Comparison of ENCODE assay signal across 24 cellular contexts in the genomic region with DNA sequence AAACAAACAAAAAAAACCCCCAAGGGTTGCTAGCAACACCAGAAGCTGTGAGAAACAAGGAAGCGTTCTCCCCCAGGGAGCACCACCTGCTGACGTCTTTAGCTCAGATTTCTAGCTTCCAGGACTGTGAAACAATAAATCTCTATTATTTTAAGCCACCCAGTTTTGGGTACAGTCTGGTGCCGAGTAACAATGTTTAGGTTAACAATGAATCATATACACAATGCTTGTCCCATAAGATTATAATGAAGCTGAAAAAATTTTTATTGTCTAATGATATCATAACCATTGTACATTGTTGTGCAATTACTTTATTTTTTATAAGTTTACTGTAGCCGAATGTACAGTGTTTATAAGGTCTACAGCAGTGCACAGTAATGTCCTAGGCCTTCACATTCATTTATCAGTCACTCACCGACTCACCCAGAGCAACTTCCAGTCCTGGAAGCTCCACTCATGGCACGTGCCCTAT.
DNase-seq lines count a peak whose midpoint lies in the region; ATAC-seq and TF ChIP-seq lines count a peak whose summit lies in the region.
"Had no signal": no experiment of that assay in that cellular context is flagged by ENCODE, and none has a peak within 500 bp of the region (broad histone marks: within the 10 kb centered on the region; RNA-seq: fewer than 3 reads in every experiment).

No MANE protein-coding gene starts in this region.

- H3K9me3 Mint-ChIP-seq in stimulated activated naive CD8-positive, alpha-beta T cell treated with anti-CD3 and anti-CD28 coated beads, Interleukin-15, amount 100 ng/mL, for 72 hours = peaks cover 0 to 5% of the 10 kb centered on the region in 2 donors
- no peaks in the 10 kb centered on the region for H3K9me3 Mint-ChIP-seq in activated CD8-positive, alpha-beta T cell treated with anti-CD3 and anti-CD28 coated beads, Interleukin-2, amount 10 ng/mL, durations not matched to agents 7 days and 5 days (ENCODE audit: insufficient read depth)
- H3K9me3 Mint-ChIP-seq: activated naive CD4-positive, alpha-beta T cell treated with anti-CD3 and anti-CD28 coated beads, Interleukin-2, amount 50 U/mL, for 24 hours; natural killer cell; type B pancreatic cell had no signal

- H3K36me3 ChIP-seq in SJSA1 (no peaks in the 10 kb centered on the region), vagina (no peaks in the 10 kb centered on the region)
- H3K36me3 ChIP-seq: colonic mucosa, stomach had no signal

- peak; percentile 1 for DNase-seq in stimulated activated naive CD8-positive, alpha-beta T cell treated with anti-CD3 and anti-CD28 coated beads, Interleukin-15, Interleukin-2, amounts not matched to agents 100 U/mL and 50 U/mL, for 24 hours
- no peak for DNase-seq in stimulated activated naive CD8-positive, alpha-beta T cell treated with anti-CD3 and anti-CD28 coated beads, Interleukin-15, amount 100 ng/mL, for 72 hours
- peak; percentile 68 to 78 for DNase-seq in SJSA1 (ENCODE audit: low read depth in 1 of 2, low spot score in 2 of 2)
- peak in 1 of 2 donors; percentile 19 for DNase-seq in foreskin keratinocyte
- no peak for DNase-seq in NCI-H748 treated with DMSO at 0.1 percent for 48 hours (lab: John Stamatoyannopoulos, UW)
- no peak for DNase-seq in vagina (ENCODE audit: extremely low spot score in 2 of 2)
- no peak for DNase-seq in ecto neural progenitor cell (ENCODE audit: low spot score)
- no peak for DNase-seq in activated CD8-positive, alpha-beta T cell treated with anti-CD3 and anti-CD28 coated beads, Interleukin-2, amount 10 ng/mL, durations not matched to agents 7 days and 5 days
- DNase-seq: activated CD4-positive, alpha-beta T cell treated with anti-CD3 and anti-CD28 coated beads, Interleukin-2, amount 50 U/mL, for 48 hours; activated T-cell treated with anti-CD3 and anti-CD28 coated beads, Interleukin-2, amount 50 U/mL, for 24 hours; colonic mucosa; GF-D8; Kasumi-1; natural killer cell; NCI-H1417; SIG-M5; stimulated activated CD4-positive, alpha-beta T cell treated with anti-CD3 and anti-CD28 coated beads, Interleukin-2, amount 100 ng/mL, for 24 hours; stomach; T-helper 17 cell had no signal

- intact Hi-C loops in vagina (cut with DNase I) = no loop called here

- H3K27ac ChIP-seq in SJSA1 = peak overlapping the region; percentile 72
- H3K27ac ChIP-seq in foreskin keratinocyte = no peak overlapping the region
- H3K27ac ChIP-seq in vagina = no peak overlapping the region
- H3K27ac ChIP-seq: C4-2B, colonic mucosa, stomach, VCaP had no signal

- no peak overlapping the region for H3K4me3 ChIP-seq in SJSA1
- no peak overlapping the region for H3K4me3 ChIP-seq in vagina
- H3K4me3 ChIP-seq: colonic mucosa, lung, stomach had no signal

- H3K27me3 Mint-ChIP-seq in stimulated activated naive CD8-positive, alpha-beta T cell treated with anti-CD3 and anti-CD28 coated beads, Interleukin-15, amount 100 ng/mL, for 72 hours = no peaks in the 10 kb centered on the region
- H3K27me3 Mint-ChIP-seq in activated CD8-positive, alpha-beta T cell treated with anti-CD3 and anti-CD28 coated beads, Interleukin-2, amount 10 ng/mL, durations not matched to agents 7 days and 5 days (ENCODE audit: low read depth) = no peaks in the 10 kb centered on the region
- H3K27me3 Mint-ChIP-seq: activated naive CD4-positive, alpha-beta T cell treated with anti-CD3 and anti-CD28 coated beads, Interleukin-2, amount 50 U/mL, for 24 hours; activated T-cell treated with anti-CD3 and anti-CD28 coated beads, Interleukin-2, amount 50 U/mL, for 24 hours; T-helper 17 cell; type B pancreatic cell had no signal

- H3K9me3 ChIP-seq in SJSA1 (replicated peaks) (no peaks in the 10 kb centered on the region), vagina (no peaks in the 10 kb centered on the region)
- H3K9me3 ChIP-seq: colonic mucosa, stomach had no signal

- H3K4me3 Mint-ChIP-seq in stimulated activated naive CD8-positive, alpha-beta T cell treated with anti-CD3 and anti-CD28 coated beads, Interleukin-15, amount 100 ng/mL, for 72 hours = no peak overlapping the region
- no peak overlapping the region for H3K4me3 Mint-ChIP-seq in activated CD8-positive, alpha-beta T cell treated with anti-CD3 and anti-CD28 coated beads, Interleukin-2, amount 10 ng/mL, durations not matched to agents 7 days and 5 days
- H3K4me3 Mint-ChIP-seq: activated naive CD4-positive, alpha-beta T cell treated with anti-CD3 and anti-CD28 coated beads, Interleukin-2, amount 50 U/mL, for 24 hours; activated T-cell treated with anti-CD3 and anti-CD28 coated beads, Interleukin-2, amount 50 U/mL, for 24 hours; natural killer cell; T-helper 17 cell; type B pancreatic cell had no signal

- TF ChIP-seq POLR2A in vagina (IDR thresholded peaks at IDR 0.05) = no peak

- POLR2A ChIA-PET in activated CD8-positive, alpha-beta T cell treated with anti-CD3 and anti-CD28 coated beads, Interleukin-2, amount 10 ng/mL, durations not matched to agents 7 days and 5 days (lab: Charles Lee) = interaction anchor here (0.9 to 1.8 kb wide), 2 partner anchors 19 to 71 kb away, joined by 4 to 7 read pairs; no protein-coding TSS in a partner anchor

- ATAC-seq in stimulated activated naive CD8-positive, alpha-beta T cell treated with anti-CD3 and anti-CD28 coated beads, Interleukin-15, Interleukin-2, amounts not matched to agents 100 U/mL and 50 U/mL, for 24 hours = no peak
- ATAC-seq in stimulated activated naive CD8-positive, alpha-beta T cell treated with anti-CD3 and anti-CD28 coated beads, Interleukin-15, amount 100 ng/mL, for 72 hours = no peak
- peak; percentile 33 for ATAC-seq in foreskin keratinocyte
- no peak for ATAC-seq in activated CD8-positive, alpha-beta T cell treated with anti-CD3 and anti-CD28 coated beads, Interleukin-2, amount 10 ng/mL, durations not matched to agents 7 days and 5 days
- ATAC-seq: natural killer cell, T-helper 17 cell had no signal

- H3K36me3 Mint-ChIP-seq in activated CD8-positive, alpha-beta T cell treated with anti-CD3 and anti-CD28 coated beads, Interleukin-2, amount 10 ng/mL, durations not matched to agents 7 days and 5 days (ENCODE audit: low read depth) = peaks cover 2% of the 10 kb centered on the region
- H3K36me3 Mint-ChIP-seq: activated naive CD4-positive, alpha-beta T cell treated with anti-CD3 and anti-CD28 coated beads, Interleukin-2, amount 50 U/mL, for 24 hours; natural killer cell; type B pancreatic cell had no signal

- H3K4me1 ChIP-seq in SJSA1 (replicated peaks) (peaks cover 9% of the 10 kb centered on the region), foreskin keratinocyte (peaks cover 2% of the 10 kb centered on the region), vagina (no peaks in the 10 kb centered on the region)
- H3K4me1 ChIP-seq: colonic mucosa had no signal

- CTCF ChIA-PET in activated CD8-positive, alpha-beta T cell treated with anti-CD3 and anti-CD28 coated beads, Interleukin-2, amount 10 ng/mL, durations not matched to agents 7 days and 5 days (lab: Charles Lee) = interaction anchor here (1.0 to 1.6 kb wide), 3 partner anchors 12 to 73 kb away, joined by 3 to 5 read pairs (median 3); no protein-coding TSS in a partner anchor

- peaks cover 60% of the 10 kb centered on the region for H3K4me1 Mint-ChIP-seq in stimulated activated naive CD8-positive, alpha-beta T cell treated with anti-CD3 and anti-CD28 coated beads, Interleukin-15, amount 100 ng/mL, for 72 hours
- H3K4me1 Mint-ChIP-seq in activated CD8-positive, alpha-beta T cell treated with anti-CD3 and anti-CD28 coated beads, Interleukin-2, amount 10 ng/mL, durations not matched to agents 7 days and 5 days (ENCODE audit: low read depth) = peaks cover 39% of the 10 kb centered on the region

- H3K27me3 ChIP-seq in SJSA1 (replicated peaks) (no peaks in the 10 kb centered on the region), foreskin keratinocyte (no peaks in the 10 kb centered on the region), vagina (no peaks in the 10 kb centered on the region)
- H3K27me3 ChIP-seq: colonic mucosa, stomach had no signal

- H3K27ac Mint-ChIP-seq in stimulated activated naive CD8-positive, alpha-beta T cell treated with anti-CD3 and anti-CD28 coated beads, Interleukin-15, amount 100 ng/mL, for 72 hours = no peak overlapping the region
- no peak overlapping the region for H3K27ac Mint-ChIP-seq in activated CD8-positive, alpha-beta T cell treated with anti-CD3 and anti-CD28 coated beads, Interleukin-2, amount 10 ng/mL, durations not matched to agents 7 days and 5 days
- H3K27ac Mint-ChIP-seq: activated naive CD4-positive, alpha-beta T cell treated with anti-CD3 and anti-CD28 coated beads, Interleukin-2, amount 50 U/mL, for 24 hours; natural killer cell; T-helper 17 cell; type B pancreatic cell had no signal

- TF ChIP-seq CTCF in foreskin keratinocyte (conservative IDR thresholded peaks at IDR 0.05) = no peak
- no peak for TF ChIP-seq CTCF in vagina (IDR thresholded peaks at IDR 0.05)

Comparison
In these comparisons a context has a peak if more than half of its experiments do, and no peak if none do; other contexts are left out.
1. DNase-seq: peak in stimulated activated naive CD8-positive, alpha-beta T cell treated with anti-CD3 and anti-CD28 coated beads, Interleukin-15, Interleukin-2, amounts not matched to agents 100 U/mL and 50 U/mL, for 24 hours (single experiment) and SJSA1 (2 of 2); none in stimulated activated naive CD8-positive, alpha-beta T cell treated with anti-CD3 and anti-CD28 coated beads, Interleukin-15, amount 100 ng/mL, for 72 hours (0 of 2), NCI-H748 treated with DMSO at 0.1 percent for 48 hours (single experiment), vagina (0 of 2), ecto neural progenitor cell (single experiment) and activated CD8-positive, alpha-beta T cell treated with anti-CD3 and anti-CD28 coated beads, Interleukin-2, amount 10 ng/mL, durations not matched to agents 7 days and 5 days (single experiment).